Comparison of ENCODE assay signal across 1 cellular context in genomic region chr1:179016694-179017382, GRCh38.
A peak's percentile ranks its signal among the peaks of the same experiment; 100 is the strongest.
TF ChIP-seq lines count a peak whose summit lies in the region.

No MANE protein-coding gene starts in this region.

TF ChIP-seq in K562, 482 proteins besides CTCF, POLR2A, EP300 and RAD21 (continued from another document and continues in another):
- TF ChIP-seq ZNF609 (CRISPR knock-in tag; IDR thresholded peaks at IDR 0.05; ENCODE audit: borderline replicate concordance) = no peak
- peak; percentile 99 for TF ChIP-seq KLF1 (tag; IDR thresholded peaks at IDR 0.05)
- TF ChIP-seq SIRT6 (IDR thresholded peaks at IDR 0.05; ENCODE audit: low read depth, low read length) = no peak
- peak; percentile 60 for TF ChIP-seq SMAD4 (CRISPR knock-in tag; conservative IDR thresholded peaks at IDR 0.05)
- TF ChIP-seq CSDE1 (IDR thresholded peaks at IDR 0.05) = no peak
- no peak for TF ChIP-seq CBX8 (IDR thresholded peaks at IDR 0.05; ENCODE audit: borderline replicate concordance, extremely low read depth, low read depth, low read length, poor library complexity, severe bottlenecking)
- no peak for TF ChIP-seq ZNF57 (CRISPR knock-in tag; IDR thresholded peaks at IDR 0.05)
- no peak for TF ChIP-seq SIX5 (IDR thresholded peaks at IDR 0.05; ENCODE audit: borderline replicate concordance in 1 of 2, insufficient read depth in 1 of 2, low read depth in 1 of 2, low read length in 2 of 2)
- TF ChIP-seq PRMT5 (CRISPR knock-in tag; IDR thresholded peaks at IDR 0.05) = no peak
- TF ChIP-seq ZMIZ1 (IDR thresholded peaks at IDR 0.05; ENCODE audit: low read depth in 2 of 2, low read length in 2 of 2) = peak in 1 of 2 experiments; percentile 62; a peak in 1 of 4 replicates
- peak; percentile 86 for TF ChIP-seq SMAD1 (IDR thresholded peaks at IDR 0.05; ENCODE audit: low read depth, low read length, partially characterized antibody)
- TF ChIP-seq ZBTB49 (CRISPR knock-in tag; IDR thresholded peaks at IDR 0.05; ENCODE audit: borderline replicate concordance) = no peak
- no peak for TF ChIP-seq HLTF (IDR thresholded peaks at IDR 0.05)
- TF ChIP-seq SOX6 (IDR thresholded peaks at IDR 0.05) = peak; percentile 78
- TF ChIP-seq TRIM24 (IDR thresholded peaks at IDR 0.05) = no peak; a peak in 1 of 4 replicates
- TF ChIP-seq ZNF408 (CRISPR knock-in tag; IDR thresholded peaks at IDR 0.05; ENCODE audit: low read depth) = no peak
- no peak for TF ChIP-seq MGA (IDR thresholded peaks at IDR 0.05)
- TF ChIP-seq CBX1 (IDR thresholded peaks at IDR 0.05; ENCODE audit: low read depth) = no peak
- no peak for TF ChIP-seq ZNF239 (CRISPR knock-in tag; IDR thresholded peaks at IDR 0.05)
- no peak for TF ChIP-seq RBM17 (IDR thresholded peaks at IDR 0.05; ENCODE audit: borderline replicate concordance, low read depth, low read length)
- TF ChIP-seq BRF1 (IDR thresholded peaks at IDR 0.05; ENCODE audit: borderline replicate concordance, extremely low read depth, insufficient read length) = no peak
- TF ChIP-seq ZNF699 (CRISPR knock-in tag; IDR thresholded peaks at IDR 0.05; ENCODE audit: insufficient replicate concordance) = no peak
- TF ChIP-seq NFXL1 (CRISPR knock-in tag; IDR thresholded peaks at IDR 0.05) = no peak
- TF ChIP-seq MTA2 (IDR thresholded peaks at IDR 0.05; ENCODE audit: low read depth) = no peak
- TF ChIP-seq ZC3H8 (IDR thresholded peaks at IDR 0.05) = no peak
- TF ChIP-seq NR1H2 (CRISPR knock-in tag; IDR thresholded peaks at IDR 0.05) = no peak
- no peak for TF ChIP-seq ZNF707 (CRISPR knock-in tag; conservative IDR thresholded peaks at IDR 0.05)
- TF ChIP-seq E2F8 (IDR thresholded peaks at IDR 0.05; ENCODE audit: low read depth, partially characterized antibody) = no peak
- no peak for TF ChIP-seq TAF15 (IDR thresholded peaks at IDR 0.05; ENCODE audit: low read depth, low read length)
